ENCODE assay signal across 9 cellular contexts in the genomic region with DNA sequence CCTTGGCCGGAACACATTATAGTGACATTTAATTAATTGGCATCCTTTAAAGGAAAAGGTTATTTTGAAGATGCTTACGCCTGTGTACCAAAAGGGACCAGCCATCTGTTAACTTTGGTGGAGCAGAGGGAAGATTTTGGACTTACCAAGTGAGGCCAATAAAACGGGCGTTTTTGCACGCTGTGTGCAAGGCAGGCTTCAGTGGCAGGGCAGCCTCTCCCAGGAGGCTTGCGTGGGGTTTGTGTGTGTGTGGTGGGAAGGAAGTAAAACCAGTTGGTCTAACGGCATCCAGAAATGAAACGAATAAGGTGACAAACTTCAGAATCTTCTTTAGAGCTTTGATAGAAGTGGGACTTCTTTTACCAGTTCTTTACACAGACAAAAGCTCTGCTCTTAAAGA.
DNase-seq lines count a peak whose midpoint lies in the region; ATAC-seq and TF ChIP-seq lines count a peak whose summit lies in the region.
"Had no signal": no experiment of that assay in that cellular context is flagged by ENCODE, and none has a peak within 500 bp of the region (broad histone marks: within the 10 kb centered on the region; RNA-seq: fewer than 3 reads in every experiment).

No MANE protein-coding gene starts in this region.

- H3K4me3 Mint-ChIP-seq in brain: no peak overlapping the region

- H3K4me1 Mint-ChIP-seq in brain: peaks cover 74% of the 10 kb centered on the region

- TF ChIP-seq POLR2A in erythroblast (IDR thresholded peaks at IDR 0.05; ENCODE audit: low read length): no peak

- peaks cover 0 to 2% (median 0%) of the 10 kb centered on the region in 5 experiments for H3K9me3 Mint-ChIP-seq in brain

- no peak for DNase-seq in 8988T
- no peak for DNase-seq in NCI-H146 treated with DMSO at 0.1 percent for 48 hours (lab: John Stamatoyannopoulos, UW; ENCODE audit: unreplicated experiment)
- no peak for DNase-seq in erythroblast (lab: John Stamatoyannopoulos, UW)
- DNase-seq in activated CD4-positive, alpha-beta T cell treated with anti-CD3 and anti-CD28 coated beads for 4 hours: no peak
- DNase-seq: kidney had no signal

- no peak for TF ChIP-seq CTCF in brain (conservative IDR thresholded peaks at IDR 0.05)

- peaks cover 11% of the 10 kb centered on the region for H3K36me3 Mint-ChIP-seq in brain

- peak overlapping the region in 3 of 5 experiments; percentile 56 to 63 (median 60) for H3K27ac Mint-ChIP-seq in brain

- H3K27me3 Mint-ChIP-seq in brain: peaks cover 4% of the 10 kb centered on the region

- ATAC-seq in GM18502 (IDR thresholded peaks at IDR 0.05; ENCODE audit: poor library complexity, unreplicated experiment): peak; percentile 55
- peak; percentile 46 for ATAC-seq in GM21515 (IDR thresholded peaks at IDR 0.05; ENCODE audit: unreplicated experiment)
- peak; percentile 61 for ATAC-seq in HG03565 (IDR thresholded peaks at IDR 0.05; ENCODE audit: unreplicated experiment)
